In the genomic region with DNA sequence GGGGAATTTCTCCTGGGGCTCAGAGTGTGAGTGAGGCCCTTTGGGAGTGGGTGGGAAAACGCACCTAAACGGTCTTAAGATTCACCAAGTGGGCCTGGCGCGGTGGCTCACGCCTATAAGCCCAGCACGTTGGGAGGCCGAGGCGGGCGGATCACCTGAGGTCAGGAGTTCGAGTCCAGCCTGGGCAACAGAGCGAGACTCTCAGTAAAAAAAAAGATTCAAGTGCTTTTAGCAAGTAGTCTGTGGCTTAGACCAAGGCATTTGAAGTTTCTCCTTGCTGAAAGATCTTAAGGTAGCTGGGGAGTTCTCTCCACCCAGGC, we compare ENCODE assay signal across 1 cellular context.
TF ChIP-seq lines count a peak whose summit lies in the region.

No MANE protein-coding gene starts in this region.

TF ChIP-seq in IMR-90, 13 proteins besides CTCF, POLR2A, EP300 and RAD21:
- TF ChIP-seq NFE2L2 (IDR thresholded peaks at IDR 0.05; ENCODE audit: low read depth, low read length) (no peak), FOS (IDR thresholded peaks at IDR 0.05; ENCODE audit: low read depth, low read length) (no peak), CHD1 (IDR thresholded peaks at IDR 0.05; ENCODE audit: low read depth, low read length) (no peak), MAFK (IDR thresholded peaks at IDR 0.05; ENCODE audit: low read depth, low read length) (no peak), BHLHE40 (IDR thresholded peaks at IDR 0.05; ENCODE audit: low read depth, low read length) (no peak), CEBPB (IDR thresholded peaks at IDR 0.05; ENCODE audit: low read depth, low read length) (no peak), MAZ (IDR thresholded peaks at IDR 0.05; ENCODE audit: borderline replicate concordance, low read depth, low read length) (no peak), RFX5 (IDR thresholded peaks at IDR 0.05; ENCODE audit: low read depth, low read length) (no peak), MXI1 (IDR thresholded peaks at IDR 0.05; ENCODE audit: borderline replicate concordance, low read depth, low read length) (no peak)
